23 cellular contexts compared by ENCODE assay signal in the genomic region with DNA sequence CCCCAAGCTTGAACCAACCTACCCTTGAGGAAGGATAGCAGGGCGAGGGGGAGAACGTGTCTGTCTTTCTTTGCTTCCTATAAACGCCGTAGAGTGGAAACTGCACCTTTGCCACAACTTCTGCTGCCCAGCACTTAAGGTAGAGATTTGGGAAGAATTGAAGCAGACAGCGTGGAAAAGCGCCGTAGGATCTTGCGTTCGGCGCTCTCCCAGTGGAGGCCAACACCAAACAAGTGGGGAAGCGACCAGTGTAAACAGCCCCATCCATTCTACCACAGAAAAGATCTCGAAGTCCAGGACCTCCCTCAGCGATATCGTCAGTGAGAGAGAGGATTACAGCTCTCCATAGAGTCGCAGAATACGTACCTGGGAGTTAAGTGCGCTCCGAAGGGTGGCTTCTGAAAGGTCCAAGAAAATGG. TPM values are rescaled to one million over a fixed set of nuclear protein-coding genes. Genes with fewer than 3 reads are reported as not detected.
"Had no signal": no experiment of that assay in that cellular context is flagged by ENCODE, and none has a peak within 500 bp of the region (broad histone marks: within the 10 kb centered on the region; RNA-seq: fewer than 3 reads in every experiment).

No MANE protein-coding gene starts in this region.

- H3K4me3 Mint-ChIP-seq: activated B cell treated with CpG ODN at 0.5 μM for 24 hours; activated CD4-positive, alpha-beta T cell treated with anti-CD3 and anti-CD28 coated beads, Interleukin-2, amount 10 ng/mL, durations not matched to agents 24 days and 14 days; effector memory CD8-positive, alpha-beta T cell; naive thymus-derived CD8-positive, alpha-beta T cell; T-helper 1 cell treated with Interleukin-12 subunit alpha and Interleukin-12 subunit beta and Interleukin-4 antibody, amounts not matched to agents 30 μg/mL and 1 μg/mL, for 36 hours had no signal

- H3K4me3 ChIP-seq: ascending aorta, prostate gland, right lobe of liver, smooth muscle cell, tibial nerve, vagina had no signal

- H3K27ac Mint-ChIP-seq: activated B cell treated with CpG ODN at 0.5 μM for 24 hours; effector memory CD8-positive, alpha-beta T cell had no signal

- H3K9me3 ChIP-seq: ascending aorta, prostate gland, right lobe of liver, tibial nerve, vagina had no signal

- H3K27ac ChIP-seq: ascending aorta, prostate gland, right lobe of liver, tibial nerve, vagina had no signal

- H3K36me3 ChIP-seq: ascending aorta, prostate gland, right lobe of liver, tibial nerve, vagina had no signal

- ATAC-seq: effector memory CD8-positive, alpha-beta T cell; naive thymus-derived CD8-positive, alpha-beta T cell; right lobe of liver had no signal

- H3K4me1 ChIP-seq: prostate gland had no signal

- DNase-seq: activated B cell treated with CpG ODN at 0.5 μM for 24 hours; activated CD4-positive, alpha-beta T cell treated with anti-CD3 and anti-CD28 coated beads, Interleukin-2, amount 10 ng/mL, durations not matched to agents 24 days and 14 days; activated CD8-positive, alpha-beta memory T cell treated with anti-CD3 and anti-CD28 coated beads for 24 hours; dermis blood vessel endothelial cell; effector memory CD8-positive, alpha-beta T cell; erythroblast; hippocampal formation; kidney glomerular epithelial cell; mesenchymal stem cell; naive thymus-derived CD8-positive, alpha-beta T cell; right lobe of liver; stimulated activated CD4-positive, alpha-beta T cell treated with anti-CD3 and anti-CD28 coated beads, Interleukin-4, amount 100 ng/mL, for 4 hours; stimulated activated CD8-positive, alpha-beta memory T cell treated with anti-CD3 and anti-CD28 coated beads, Interleukin-4, amount 100 ng/mL, for 48 hours; stimulated activated naive CD4-positive, alpha-beta T cell treated with Interleukin-2 at 50 U/mL for 16 hours; substantia nigra had no signal

RNA-seq across cellular contexts. Expression of a gene that starts 3.9 kb away (rescaled TPM):
- total RNA-seq: activated B cell treated with CpG ODN at 0.5 μM for 24 hours; activated CD4-positive, alpha-beta T cell treated with anti-CD3 and anti-CD28 coated beads, Interleukin-2, amount 10 ng/mL, durations not matched to agents 24 days and 14 days; ascending aorta; bronchial epithelial cell; dermis blood vessel endothelial cell; mucosa of gallbladder; naive thymus-derived CD8-positive, alpha-beta T cell; right lobe of liver; smooth muscle cell; vagina had no signal
